25 cellular contexts compared by ENCODE assay signal in genomic region chr4:119059221-119059620, GRCh38.
"Had no signal": no experiment of that assay in that cellular context is flagged by ENCODE, and none has a peak within 500 bp of the region (broad histone marks: within the 10 kb centered on the region; RNA-seq: fewer than 3 reads in every experiment).

No MANE protein-coding gene starts in this region.

- H3K27me3 ChIP-seq: adrenal gland, colonic mucosa, Peyer's patch, SJSA1 had no signal

- H3K4me3 ChIP-seq: adrenal gland, colonic mucosa, Peyer's patch, SJSA1 had no signal

- H3K36me3 ChIP-seq: adrenal gland, colonic mucosa, Peyer's patch, SJSA1 had no signal

- H3K4me1 ChIP-seq: adrenal gland, colonic mucosa, Peyer's patch, SJSA1 had no signal

- ATAC-seq: activated CD4-positive, alpha-beta T cell treated with anti-CD3 and anti-CD28 coated beads for 36 hours; activated CD8-positive, alpha-beta T cell treated with anti-CD3 and anti-CD28 coated beads for 36 hours; SK-N-SH treated with all-trans-retinoic acid at 6 μM for 48 hours; T-helper 17 cell had no signal

- DNase-seq: activated CD4-positive, alpha-beta T cell treated with anti-CD3 and anti-CD28 coated beads for 36 hours; activated CD4-positive, alpha-beta T cell treated with anti-CD3 and anti-CD28 coated beads, Interleukin-2, amount 50 U/mL, for 1 hour; activated CD4-positive, CD25-positive, alpha-beta regulatory T cell; activated CD8-positive, alpha-beta memory T cell treated with anti-CD3 and anti-CD28 coated beads, Interleukin-2, amount 50 U/mL, for 4 hours; activated CD8-positive, alpha-beta T cell treated with anti-CD3 and anti-CD28 coated beads for 36 hours; activated naive CD4-positive, alpha-beta T cell treated with anti-CD3 and anti-CD28 coated beads, Interleukin-2, amount 50 U/mL, for 16 hours; activated naive CD8-positive, alpha-beta T cell treated with anti-CD3 and anti-CD28 coated beads, Interleukin-2, amount 10 ng/mL, durations not matched to agents 7 days and 5 days; adrenal gland; anterior cingulate cortex; colonic mucosa; MM.1S; NCI-H1105; NCI-H1436; NCI-H1694 treated with DMSO at 0.1 percent for 48 hours; NCI-H2029 treated with DMSO at 0.1 percent for 48 hours; NCI-H345; NCI-H510A; NCI-H526 treated with DMSO at 0.1 percent for 48 hours; Peyer's patch; SHP77; T-helper 17 cell; T-helper 9 cell had no signal

- H3K27ac ChIP-seq: adrenal gland, colonic mucosa, Peyer's patch, SJSA1, VCaP had no signal

- H3K9me3 ChIP-seq: adrenal gland, colonic mucosa, Peyer's patch, SJSA1 had no signal
